Comparison of ENCODE assay signal across 1 cellular context in genomic region chr19:28876604-28877123, GRCh38.
TF ChIP-seq lines count a peak whose summit lies in the region.

No MANE protein-coding gene starts in this region.

TF ChIP-seq in H1, 55 proteins besides CTCF, POLR2A, EP300 and RAD21:
- TF ChIP-seq KDM1A (IDR thresholded peaks at IDR 0.05; ENCODE audit: borderline replicate concordance, low read length): no peak
- TF ChIP-seq NRF1 (IDR thresholded peaks at IDR 0.05; ENCODE audit: low read depth, low read length): no peak
- no peak for TF ChIP-seq MAX (IDR thresholded peaks at IDR 0.05)
- TF ChIP-seq FOSL1 (IDR thresholded peaks at IDR 0.05; ENCODE audit: insufficient read depth, low read depth, low read length): no peak
- no peak for TF ChIP-seq GABPA (IDR thresholded peaks at IDR 0.05; ENCODE audit: borderline replicate concordance, insufficient read depth, low read length)
- TF ChIP-seq YY1 (IDR thresholded peaks at IDR 0.05; ENCODE audit: low read depth, low read length): no peak
TF ChIP-seq in H1: peak in this region for 0.
